In the genomic region with DNA sequence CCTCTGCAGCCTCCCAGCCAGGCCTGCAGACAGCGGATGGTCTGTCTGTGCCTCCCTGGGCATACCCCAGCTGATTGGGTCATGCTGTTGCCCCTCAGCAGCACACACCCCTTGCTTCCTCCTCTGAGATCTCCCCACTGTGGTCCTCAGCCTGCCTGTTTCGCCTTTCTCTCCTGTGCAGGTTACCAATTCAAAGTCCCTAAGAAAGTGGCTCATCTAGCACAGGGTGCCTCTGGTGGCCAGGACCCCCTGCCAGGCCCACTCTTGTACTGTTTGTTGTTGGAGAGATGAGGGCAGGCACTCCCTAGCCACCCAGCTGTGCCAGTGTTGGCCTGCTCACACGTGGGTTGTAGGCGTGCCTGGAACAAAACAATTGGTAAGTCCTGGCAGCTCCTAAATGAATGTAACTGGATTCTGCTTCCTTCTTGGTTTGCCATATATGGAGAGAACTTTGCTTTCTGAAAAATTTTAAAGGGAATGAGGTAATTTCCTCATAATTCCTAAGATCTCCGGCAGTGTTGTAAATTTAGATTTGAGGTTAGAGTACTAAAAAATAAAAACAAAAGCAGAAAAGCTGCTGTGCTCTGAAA, we compare ENCODE assay signal across 9 cellular contexts.
DNase-seq lines count a peak whose midpoint lies in the region; ATAC-seq and TF ChIP-seq lines count a peak whose summit lies in the region.
"Had no signal": no experiment of that assay in that cellular context is flagged by ENCODE, and none has a peak within 500 bp of the region (broad histone marks: within the 10 kb centered on the region; RNA-seq: fewer than 3 reads in every experiment).

No MANE protein-coding gene starts in this region.

- peak overlapping the region; percentile 69 for H3K27ac Mint-ChIP-seq in type B pancreatic cell
- H3K27ac Mint-ChIP-seq in glutamatergic neuron (ENCODE audit: unreplicated experiment): no peak overlapping the region
- H3K27ac Mint-ChIP-seq: IgD-negative memory B cell had no signal

- DNase-seq in LoVo (ENCODE audit: low spot score) (peak; percentile 64), astrocyte of the hippocampus (ENCODE audit: low read depth, low spot score) (peak; percentile 89), iris pigment epithelial cell (ENCODE audit: low read depth) (peak; percentile 82), type B pancreatic cell (ENCODE audit: extremely low spot score, unreplicated experiment) (no peak), glutamatergic neuron (no peak)

- ATAC-seq in GM21825 (IDR thresholded peaks at IDR 0.05; ENCODE audit: unreplicated experiment) (no peak), HG02840 (IDR thresholded peaks at IDR 0.05; ENCODE audit: low FRiP score, unreplicated experiment) (no peak), GM21723 (IDR thresholded peaks at IDR 0.05; ENCODE audit: unreplicated experiment) (no peak)

- peak overlapping the region; percentile 43 for H3K4me3 Mint-ChIP-seq in type B pancreatic cell
- H3K4me3 Mint-ChIP-seq in glutamatergic neuron (ENCODE audit: unreplicated experiment): no peak overlapping the region
- H3K4me3 Mint-ChIP-seq: IgD-negative memory B cell had no signal

- H3K36me3 Mint-ChIP-seq in type B pancreatic cell: no peaks in the 10 kb centered on the region
- H3K36me3 Mint-ChIP-seq in glutamatergic neuron (ENCODE audit: unreplicated experiment): no peaks in the 10 kb centered on the region
- H3K36me3 Mint-ChIP-seq: IgD-negative memory B cell had no signal

- TF ChIP-seq CTCF in type B pancreatic cell (conservative IDR thresholded peaks at IDR 0.05): no peak
- TF ChIP-seq CTCF in glutamatergic neuron (IDR thresholded peaks at IDR 0.05; ENCODE audit: partially characterized antibody, unreplicated experiment): no peak

- peaks cover 3% of the 10 kb centered on the region for H3K27me3 Mint-ChIP-seq in type B pancreatic cell
- no peaks in the 10 kb centered on the region for H3K27me3 Mint-ChIP-seq in glutamatergic neuron (ENCODE audit: unreplicated experiment)

- H3K9me3 Mint-ChIP-seq in type B pancreatic cell (no peaks in the 10 kb centered on the region), glutamatergic neuron (ENCODE audit: unreplicated experiment) (no peaks in the 10 kb centered on the region)
- H3K9me3 Mint-ChIP-seq: IgD-negative memory B cell had no signal

- H3K4me1 Mint-ChIP-seq in type B pancreatic cell (ENCODE audit: unreplicated experiment): peaks cover 33% of the 10 kb centered on the region
- H3K4me1 Mint-ChIP-seq in glutamatergic neuron (ENCODE audit: low read depth, unreplicated experiment): no peaks in the 10 kb centered on the region
- H3K4me1 Mint-ChIP-seq: IgD-negative memory B cell had no signal

Comparison
In these comparisons a context has a peak if more than half of its experiments do, and no peak if none do; other contexts are left out.
1. DNase-seq: peak in LoVo (single experiment), astrocyte of the hippocampus (single experiment) and iris pigment epithelial cell (single experiment); none in type B pancreatic cell (single experiment) and glutamatergic neuron (single experiment).